In genomic region chr14:23969433-23970282, GRCh38 we compare ENCODE assay signal across 8 cellular contexts. TPM values are rescaled to one million over a fixed set of nuclear protein-coding genes. Genes with fewer than 3 reads are reported as not detected.
DNase-seq lines count a peak whose midpoint lies in the region; ATAC-seq and TF ChIP-seq lines count a peak whose summit lies in the region.
"Not testable (repeated sequence)": the region's sequence is repeated elsewhere in the genome, so short reads cannot be mapped to it uniquely, and the experiment has no call there.

No MANE protein-coding gene starts in this region.

- intact Hi-C loops in HCT116 (cut with micrococcal nuclease); Right ventricle myocardium superior (cut with DNase I): not testable (repeated sequence)

- H3K4me2 ChIP-seq in DND-41 (ENCODE audit: insufficient read depth, low read length) = peak overlapping the region; percentile 56; the same call in 1 of the 2 replicates
- H3K4me2 ChIP-seq in HCT116 (ENCODE audit: low read length) = not testable (repeated sequence)

- H4K20me1 ChIP-seq in DND-41 (ENCODE audit: insufficient read depth, low read length); HCT116 (ENCODE audit: insufficient read depth): not testable (repeated sequence)

- not testable (repeated sequence) for H3K4me1 ChIP-seq in DND-41 (ENCODE audit: insufficient read depth, low read length); HCT116 (ENCODE audit: control insufficient read depth in 1 of 2, insufficient read depth in 2 of 2, low read length in 2 of 2)

- not testable (repeated sequence) for H3K9me2 ChIP-seq in HCT116 (ENCODE audit: insufficient read depth)

- not testable (repeated sequence) for BruUV-seq in HCT116 (replicated peaks; lab: Mats Ljungman, UMichigan)

- TF ChIP-seq CTCF in DND-41 (IDR thresholded peaks at IDR 0.05; ENCODE audit: borderline replicate concordance, extremely low read depth, low read length, poor library complexity, severe bottlenecking); HCT116 (IDR thresholded peaks at IDR 0.05 in 2 of 3, conservative IDR thresholded peaks at IDR 0.05 in 1 of 3; ENCODE audit: borderline replicate concordance in 1 of 3, insufficient read depth in 1 of 3, low read depth in 2 of 3, low read length in 2 of 3); NB4 (IDR thresholded peaks at IDR 0.05; ENCODE audit: low read depth, low read length): not testable (repeated sequence)

- not testable (repeated sequence) for H3K36me3 ChIP-seq in DND-41 (ENCODE audit: insufficient read depth, low read length); HCT116 (ENCODE audit: control insufficient read depth in 1 of 2, insufficient read depth in 2 of 2, low read length in 2 of 2)

- peak overlapping the region in 1 of 2 experiments; percentile 56; a peak in 3 of 4 replicates for H3K4me3 ChIP-seq in DND-41 (ENCODE audit: low read depth in 1 of 2, low read length in 2 of 2)
- H3K4me3 ChIP-seq in HCT116 (replicated peaks in 1 of 2; ENCODE audit: low read depth in 1 of 2, low read length in 2 of 2); NB4 (ENCODE audit: low read depth, low read length): not testable (repeated sequence)

- CTCF ChIA-PET in HCT116 (lab: Charles Lee) = not testable (repeated sequence)

- TF ChIP-seq RAD21 in HCT116 (IDR thresholded peaks at IDR 0.05; ENCODE audit: low read depth) = not testable (repeated sequence)

- H3K27ac ChIP-seq in DND-41 (ENCODE audit: low read length) = peak overlapping the region; percentile 62
- H3K27ac ChIP-seq in HCT116 (ENCODE audit: low read depth, low read length) = not testable (repeated sequence)

- not testable (repeated sequence) for TF ChIP-seq POLR2A in HCT116 (IDR thresholded peaks at IDR 0.05; ENCODE audit: borderline replicate concordance, extremely low read depth, insufficient read depth, insufficient read length); NB4 (IDR thresholded peaks at IDR 0.05; ENCODE audit: extremely low read depth, insufficient read length)

- peak overlapping the region; percentile 56 for H3K9ac ChIP-seq in DND-41 (ENCODE audit: low read depth, low read length)
- not testable (repeated sequence) for H3K9ac ChIP-seq in HCT116 (ENCODE audit: low read length)

- DNase-seq in DND-41 = peak; percentile 27
- not testable (repeated sequence) for DNase-seq in HCT116 (ENCODE audit: low read depth, low spot score)
- DNase-seq in NB4 (ENCODE audit: low read depth) = peak; percentile 19
- DNase-seq in activated CD4-positive, alpha-beta T cell treated with anti-CD3 and anti-CD28 coated beads for 1 hour = peak; percentile 41
- DNase-seq in amniotic epithelial cell (ENCODE audit: low read depth) = peak; percentile 21
- peak; percentile 60 for DNase-seq in Right ventricle myocardium superior
- peak in 30 of 56 donors; percentile 13 to 68 (median 36) for DNase-seq in nucleus accumbens (lab: John Stamatoyannopoulos, UW)
- DNase-seq in stimulated activated CD8-positive, alpha-beta memory T cell treated with anti-CD3 and anti-CD28 coated beads, Interleukin-4, amount 100 ng/mL, for 48 hours = peak; percentile 78

- H2AFZ ChIP-seq in DND-41 (ENCODE audit: low read depth, low read length) = peak overlapping the region; percentile 76; the same call in 1 of the 2 replicates
- not testable (repeated sequence) for H2AFZ ChIP-seq in HCT116 (ENCODE audit: low read depth, low read length, poor library complexity, severe bottlenecking)

- H3K27me3 ChIP-seq in DND-41 (ENCODE audit: insufficient read depth, low read length, poor library complexity); HCT116 (ENCODE audit: insufficient read depth, low read length): not testable (repeated sequence)

- ATAC-seq in DND-41 (ENCODE audit: insufficient read depth, low read depth) = peak; percentile 82
- ATAC-seq in HCT116 = peak; percentile 54; the same call in 1 of the 2 replicates
- ATAC-seq in Right ventricle myocardium superior (ENCODE audit: poor library complexity) = peak; percentile 95

- H3K79me2 ChIP-seq in DND-41 (ENCODE audit: insufficient read depth, low read length); HCT116 (ENCODE audit: insufficient read depth, low read length): not testable (repeated sequence)

- POLR2A ChIA-PET in HCT116 (lab: Charles Lee) = interaction anchor here (1.6 kb wide), 1 partner anchor 19 kb away, joined by 4 read pairs; the partner anchor contains the start of gene DHRS4L2

- not testable (repeated sequence) for H3K9me3 ChIP-seq in DND-41 (ENCODE audit: insufficient read depth, low read length, severe bottlenecking); HCT116 (ENCODE audit: control insufficient read depth in 1 of 2, insufficient read depth in 1 of 2, low read depth in 1 of 2, low read length in 2 of 2)

- RAD21 ChIA-PET in HCT116 (lab: Charles Lee; ENCODE audit: low non-redundant PET in 1 of 2, low total read pairs in 2 of 2, uncharacterized antibody in 2 of 2, unreplicated experiment in 2 of 2) = not testable (repeated sequence)

RNA-seq across cellular contexts. Expression of gene DHRS4, which starts 16.1 kb away (rescaled TPM):
- 21.8 TPM for total RNA-seq in HCT116 (2021; ENCODE audit: unreplicated experiment)
- 24.3 and 26.2 TPM in 2 replicates for polyA plus RNA-seq in HCT116 (2012)
- 28.1 TPM for total RNA-seq in Right ventricle myocardium superior

RNA-seq across cellular contexts. Expression of gene DHRS4L2, which starts 19.1 kb away (rescaled TPM):
- 18.6 TPM for total RNA-seq in HCT116 (2021; ENCODE audit: unreplicated experiment)
- polyA plus RNA-seq in HCT116 (2012) = 16.5 and 23.1 TPM in 2 replicates
- 17.7 TPM for total RNA-seq in Right ventricle myocardium superior
